8 cellular contexts compared by ENCODE assay signal in genomic region chr16:70746708-70747424, GRCh38. TPM values are rescaled to one million over a fixed set of nuclear protein-coding genes. Genes with fewer than 3 reads are reported as not detected.
DNase-seq lines count a peak whose midpoint lies in the region; FAIRE-seq and TF ChIP-seq lines count a peak whose summit lies in the region.

No MANE protein-coding gene starts in this region.

- peaks cover 3% of the 10 kb centered on the region for H3K9me3 Mint-ChIP-seq in neural progenitor cell

- peaks cover 12% of the 10 kb centered on the region for H3K36me3 Mint-ChIP-seq in neural progenitor cell

- H3K27ac Mint-ChIP-seq in neural progenitor cell, result peak overlapping the region; percentile 57

- H3K27ac ChIP-seq in ACC112 (ENCODE audit: low read depth, low read length), result peak overlapping the region; percentile 95
- no peak overlapping the region for H3K27ac ChIP-seq in neural progenitor cell

- H3K27me3 Mint-ChIP-seq in neural progenitor cell (ENCODE audit: insufficient read depth, low read depth), result peaks cover 10% of the 10 kb centered on the region

- peak overlapping the region; percentile 44; the same call in 1 of the 2 replicates for H3K4me3 ChIP-seq in ACC112 (ENCODE audit: low read depth, low read length)
- no peak overlapping the region for H3K4me3 ChIP-seq in epithelial cell of esophagus (ENCODE audit: low read length)
- H3K4me3 ChIP-seq in neural progenitor cell, result no peak overlapping the region
- no peak overlapping the region for H3K4me3 ChIP-seq in HAP-1

- H4K20me1 ChIP-seq in neural progenitor cell (ENCODE audit: low read depth), result no peaks in the 10 kb centered on the region

- no peak for TF ChIP-seq CTCF in epithelial cell of esophagus (IDR thresholded peaks at IDR 0.05; ENCODE audit: insufficient read depth, low read depth, low read length, missing control alignments)
- TF ChIP-seq CTCF in neural progenitor cell (IDR thresholded peaks at IDR 0.05), result no peak
- no peak for TF ChIP-seq CTCF in GM10266 (IDR thresholded peaks at IDR 0.05; ENCODE audit: control insufficient read depth, insufficient read depth, low read depth, missing control alignments)

- H3K4me1 Mint-ChIP-seq in neural progenitor cell, result peaks cover 50% of the 10 kb centered on the region

- H3K4me1 ChIP-seq in ACC112 (ENCODE audit: control insufficient read depth, insufficient read depth, low read length, unreplicated experiment) (peaks cover 67% of the 10 kb centered on the region), neural progenitor cell (peaks cover 12% of the 10 kb centered on the region), HAP-1 (no peaks in the 10 kb centered on the region)

- no peak for TF ChIP-seq POLR2A in H54 (IDR thresholded peaks at IDR 0.05; ENCODE audit: low read depth, low read length)

- H2AFZ ChIP-seq in ACC112 (ENCODE audit: low read length, unreplicated experiment) (peak overlapping the region; percentile 8), neural progenitor cell (replicated peaks) (no peak overlapping the region)

- FAIRE-seq in H54 (lab: Jason Lieb, UNC), result peak; percentile 70

- peaks cover 19% of the 10 kb centered on the region for H3K36me3 ChIP-seq in ACC112 (ENCODE audit: insufficient read depth, low read length)
- no peaks in the 10 kb centered on the region for H3K36me3 ChIP-seq in neural progenitor cell
- peaks cover 5% of the 10 kb centered on the region; the same call in 1 of the 2 replicates for H3K36me3 ChIP-seq in HAP-1 (replicated peaks)

- no peak overlapping the region for H3K4me2 ChIP-seq in neural progenitor cell

- DNase-seq in H54 (ENCODE audit: insufficient read length, low spot score) (peak; percentile 85), SK-MEL-5 (ENCODE audit: low read depth, low spot score) (peak; percentile 11), epithelial cell of esophagus (ENCODE audit: low read depth) (peak; percentile 85), neural progenitor cell (ENCODE audit: low spot score) (no peak), GM10266 (ENCODE audit: extremely low spot score) (no peak), HAP-1 (ENCODE audit: low spot score in 2 of 2) (no peak), NCI-H2171 (lab: John Stamatoyannopoulos, UW) (no peak)

- H3K79me2 ChIP-seq in ACC112 (ENCODE audit: control insufficient read depth, insufficient read depth, low read length, unreplicated experiment), result no peaks in the 10 kb centered on the region
- no peaks in the 10 kb centered on the region for H3K79me2 ChIP-seq in neural progenitor cell (ENCODE audit: low read depth)

- peaks cover 4% of the 10 kb centered on the region for H3F3A ChIP-seq in neural progenitor cell (ENCODE audit: low read depth)

- no peak overlapping the region for H3K9ac ChIP-seq in neural progenitor cell

- H3K27me3 ChIP-seq in ACC112 (ENCODE audit: insufficient read depth, low read length) (no peaks in the 10 kb centered on the region), neural progenitor cell (no peaks in the 10 kb centered on the region), HAP-1 (ENCODE audit: low read depth) (no peaks in the 10 kb centered on the region)

- in situ Hi-C loops in SK-MEL-5 (cut with HindIII; ENCODE audit: low pct_unique_long_range_greater_than_20kb, low sequenced_read_pairs) (no loop called here), HAP-1 (cut with MboI; ENCODE audit: low sequenced_read_pairs) (no loop called here)

- H3K4me3 Mint-ChIP-seq in neural progenitor cell, result no peak overlapping the region

- H3K9me3 ChIP-seq in neural progenitor cell (ENCODE audit: low read depth), result no peaks in the 10 kb centered on the region
- no peaks in the 10 kb centered on the region for H3K9me3 ChIP-seq in HAP-1

RNA-seq across cellular contexts. Expression of gene VAC14, which starts 54.1 kb away (rescaled TPM):
- total RNA-seq in SK-MEL-5 (2014; rRNA removed; shearing (Covaris generic)), result 60.9 and 72.7 TPM in 2 replicates
- 68.3 and 73.5 TPM in 2 replicates for polyA plus RNA-seq in SK-MEL-5 (2015; cell fraction: cytosol; rRNA removed)
- polyA plus RNA-seq in SK-MEL-5 (2015; cell fraction: nucleus; rRNA removed), result 46.2 and 56.1 TPM in 2 replicates
- 16.1 and 50.3 TPM in 2 replicates for total RNA-seq in neural progenitor cell (ENCODE audit: low replicate concordance)

Comparison
In these comparisons a context has a peak if more than half of its experiments do, and no peak if none do; other contexts are left out.
1. DNase-seq: peak in H54 (single experiment), SK-MEL-5 (single experiment) and epithelial cell of esophagus (single experiment); none in neural progenitor cell (single experiment), GM10266 (single experiment), HAP-1 (0 of 2) and NCI-H2171 (single experiment).